29 cellular contexts compared by ENCODE assay signal in genomic region chr2:173252581-173252980, GRCh38.
DNase-seq lines count a peak whose midpoint lies in the region; ATAC-seq, FAIRE-seq and TF ChIP-seq lines count a peak whose summit lies in the region.
"Had no signal": no experiment of that assay in that cellular context is flagged by ENCODE, and none has a peak within 500 bp of the region (broad histone marks: within the 10 kb centered on the region; RNA-seq: fewer than 3 reads in every experiment).

No MANE protein-coding gene starts in this region.

- peaks cover 28% of the 10 kb centered on the region for H3K4me1 Mint-ChIP-seq in GM23338
- H3K4me1 Mint-ChIP-seq: CD14-positive monocyte; CD8-positive, alpha-beta memory T cell had no signal

- H3K4me3 Mint-ChIP-seq in GM23338: no peak overlapping the region
- H3K4me3 Mint-ChIP-seq: CD14-positive monocyte; CD8-positive, alpha-beta memory T cell; T-helper 1 cell treated with Interleukin-12 subunit alpha and Interleukin-12 subunit beta and Interleukin-4 antibody, amounts not matched to agents 30 μg/mL and 1 μg/mL, for 36 hours had no signal

- H3K4me2 ChIP-seq in GM23338: no peak overlapping the region
- H3K4me2 ChIP-seq: KMS-11, SK-N-SH had no signal

- peaks cover 13% of the 10 kb centered on the region for H3K4me1 ChIP-seq in GM23338 (ENCODE audit: insufficient read depth)
- H3K4me1 ChIP-seq: BE2C had no signal

- no peaks in the 10 kb centered on the region for H3K9me2 ChIP-seq in GM23338 (ENCODE audit: insufficient read depth)
- H3K9me2 ChIP-seq: SK-N-SH had no signal

- H3K79me2 ChIP-seq in GM23338 (replicated peaks; ENCODE audit: insufficient read depth): no peaks in the 10 kb centered on the region

- no peak for FAIRE-seq in urothelium cell line (lab: Jason Lieb, UNC)
- FAIRE-seq: GM12892 had no signal

- H2AFZ ChIP-seq in GM23338: peak overlapping the region; percentile 53; the same call in 1 of the 2 replicates

- peak; percentile 7 for DNase-seq in NCI-H1105 treated with DMSO at 0.1 percent for 48 hours (lab: John Stamatoyannopoulos, UW)
- DNase-seq in NCI-H1105 (lab: John Stamatoyannopoulos, UW): no peak
- DNase-seq in GM23338 (ENCODE audit: low spot score): peak; percentile 31
- DNase-seq in NCI-H69 (lab: John Stamatoyannopoulos, UW): peak; percentile 67
- DNase-seq in epithelial cell of esophagus (ENCODE audit: low read depth): peak; percentile 57
- no peak for DNase-seq in KBM-7
- DNase-seq in urothelium cell line (ENCODE audit: low spot score): no peak
- no peak for DNase-seq in GM19240 (ENCODE audit: insufficient read length, low spot score)
- DNase-seq: 8988T; ACHN; BE2C; CD8-positive, alpha-beta memory T cell; DMS 273 treated with DMSO at 0.1 percent for 48 hours; DND-41; MM.1S; NCI-H1436 treated with DMSO at 0.1 percent for 48 hours; NCI-H187 treated with DMSO at 0.1 percent for 48 hours; NCI-H446; NCI-H526; NK-92 treated with Interleukin-12 subunit alpha and Interleukin-12 subunit beta, amount 100 ng/mL, for 24 hours; PC-3; SK-N-SH; SW 1271; T-helper 9 cell had no signal

- no peak overlapping the region for H3K27ac ChIP-seq in GM23338 (ENCODE audit: low read depth)
- H3K27ac ChIP-seq: KMS-11 had no signal

- no peaks in the 10 kb centered on the region for H3K36me3 ChIP-seq in GM23338 (ENCODE audit: insufficient read depth)
- H3K36me3 ChIP-seq: BE2C, HAP-1 had no signal

- H3K27me3 ChIP-seq in GM23338 (ENCODE audit: insufficient read depth): no peaks in the 10 kb centered on the region
- H3K27me3 ChIP-seq: BE2C had no signal

- in situ Hi-C loops in KBM-7 (cut with MboI; ENCODE audit: low pct_unique_long_range_greater_than_20kb, low sequenced_read_pairs): no loop called here

- TF ChIP-seq CTCF in GM23338 (conservative IDR thresholded peaks at IDR 0.05; ENCODE audit: low read depth in 2 of 2): no peak
- TF ChIP-seq CTCF in epithelial cell of esophagus (IDR thresholded peaks at IDR 0.05; ENCODE audit: insufficient read depth, low read depth, low read length, missing control alignments): no peak

- H3K36me3 Mint-ChIP-seq in GM23338 (ENCODE audit: low read depth): no peaks in the 10 kb centered on the region

- H3K4me3 ChIP-seq in GM23338 (no peak overlapping the region), epithelial cell of esophagus (ENCODE audit: low read length) (no peak overlapping the region)
- H3K4me3 ChIP-seq: HAP-1 had no signal

- H4K20me1 ChIP-seq in GM23338 (replicated peaks; ENCODE audit: insufficient read depth): no peaks in the 10 kb centered on the region

- H3K27ac Mint-ChIP-seq in GM23338: peak overlapping the region; percentile 56; the same call in 1 of the 2 replicates
- H3K27ac Mint-ChIP-seq: CD8-positive, alpha-beta memory T cell; T-helper 1 cell treated with Interleukin-12 subunit alpha and Interleukin-12 subunit beta and Interleukin-4 antibody, amounts not matched to agents 30 μg/mL and 1 μg/mL, for 36 hours had no signal

- H3K9me3 Mint-ChIP-seq in GM23338: no peaks in the 10 kb centered on the region
- H3K9me3 Mint-ChIP-seq: CD14-positive monocyte; CD8-positive, alpha-beta memory T cell; T-helper 1 cell treated with Interleukin-12 subunit alpha and Interleukin-12 subunit beta and Interleukin-4 antibody, amounts not matched to agents 30 μg/mL and 1 μg/mL, for 36 hours had no signal

- H3F3A ChIP-seq in GM23338 (replicated peaks; ENCODE audit: low read depth): no peaks in the 10 kb centered on the region

- H3K27me3 Mint-ChIP-seq in GM23338 (ENCODE audit: insufficient read depth, low read depth, poor library complexity): peaks cover 5% of the 10 kb centered on the region

- ATAC-seq in GM23338: no peak; the same call in 2 of the 3 replicates
- ATAC-seq: PC-3 had no signal

TF ChIP-seq in GM23338, 12 proteins besides CTCF, POLR2A, EP300 and RAD21:
- TF ChIP-seq NANOG (IDR thresholded peaks at IDR 0.05; ENCODE audit: borderline replicate concordance) (no peak), STAT1 (IDR thresholded peaks at IDR 0.05; ENCODE audit: unreplicated experiment) (no peak), EZH2 (IDR thresholded peaks at IDR 0.05; ENCODE audit: low read depth, unreplicated experiment) (no peak), POLR2AphosphoS5 (IDR thresholded peaks at IDR 0.05; ENCODE audit: low read depth) (no peak)
- TF ChIP-seq, protein P1, sequence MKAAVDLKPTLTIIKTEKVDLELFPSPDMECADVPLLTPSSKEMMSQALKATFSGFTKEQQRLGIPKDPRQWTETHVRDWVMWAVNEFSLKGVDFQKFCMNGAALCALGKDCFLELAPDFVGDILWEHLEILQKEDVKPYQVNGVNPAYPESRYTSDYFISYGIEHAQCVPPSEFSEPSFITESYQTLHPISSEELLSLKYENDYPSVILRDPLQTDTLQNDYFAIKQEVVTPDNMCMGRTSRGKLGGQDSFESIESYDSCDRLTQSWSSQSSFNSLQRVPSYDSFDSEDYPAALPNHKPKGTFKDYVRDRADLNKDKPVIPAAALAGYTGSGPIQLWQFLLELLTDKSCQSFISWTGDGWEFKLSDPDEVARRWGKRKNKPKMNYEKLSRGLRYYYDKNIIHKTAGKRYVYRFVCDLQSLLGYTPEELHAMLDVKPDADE (IDR thresholded peaks at IDR 0.05): no peak
TF ChIP-seq in GM23338: peak in this region for 0.

Comparison
In these comparisons a context has a peak if more than half of its experiments do, and no peak if none do; other contexts are left out.
1. DNase-seq: peak in NCI-H1105 treated with DMSO at 0.1 percent for 48 hours (single experiment), GM23338 (single experiment), NCI-H69 (single experiment) and epithelial cell of esophagus (single experiment); none in NCI-H1105 (single experiment), KBM-7 (single experiment), urothelium cell line (single experiment) and GM19240 (single experiment).